8 cellular contexts compared by ENCODE assay signal in the genomic region with DNA sequence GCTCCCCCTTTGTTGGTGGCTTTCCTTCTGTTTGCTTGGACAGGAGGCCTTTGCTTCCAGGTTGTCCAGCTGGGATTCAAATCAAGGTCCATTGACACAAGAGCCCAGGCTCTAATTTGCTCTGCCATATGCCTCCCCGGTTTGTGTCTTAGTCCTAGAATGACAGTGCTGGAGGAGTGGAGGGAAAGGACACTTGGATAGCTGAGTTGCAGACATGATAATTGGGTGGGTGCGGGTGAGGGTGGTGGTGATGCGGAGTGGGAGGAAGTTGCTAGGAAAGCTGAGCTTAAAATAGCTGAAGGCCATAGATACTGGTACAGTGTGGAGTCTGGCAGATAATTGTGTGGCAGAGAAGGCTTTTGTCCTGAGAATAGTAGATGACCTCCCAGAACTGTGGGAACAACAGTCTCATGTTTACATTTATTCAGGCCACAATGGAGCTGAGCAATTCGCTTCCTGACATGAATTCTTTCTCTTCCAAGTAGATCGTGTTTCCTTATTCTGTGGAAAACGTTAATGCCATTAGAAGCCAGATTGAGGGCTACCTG. TPM values are rescaled to one million over a fixed set of nuclear protein-coding genes. Genes with fewer than 3 reads are reported as not detected.
DNase-seq lines count a peak whose midpoint lies in the region; ATAC-seq, FAIRE-seq and TF ChIP-seq lines count a peak whose summit lies in the region.

No MANE protein-coding gene starts in this region.

- POLR2A ChIA-PET in PC-9 (lab: Charles Lee; ENCODE audit: unreplicated experiment) = no interaction called here

- no peaks in the 10 kb centered on the region for H3F3A ChIP-seq in PC-9 (ENCODE audit: insufficient read depth, low read depth)

- intact Hi-C loops in PC-9 (cut with micrococcal nuclease; ENCODE audit: unreplicated experiment) = no loop called here

- H3K9me2 ChIP-seq in PC-9 (ENCODE audit: insufficient read depth) = no peaks in the 10 kb centered on the region

- peaks cover 7% of the 10 kb centered on the region; the same call in 1 of the 2 replicates for H3K36me3 ChIP-seq in PC-9 (ENCODE audit: low read depth)

- H4K20me1 ChIP-seq in PC-9 (ENCODE audit: insufficient read depth) = peaks cover 5% of the 10 kb centered on the region; the same call in 1 of the 2 replicates

- peak overlapping the region; percentile 74 for H3K27ac Mint-ChIP-seq in progenitor cell of endocrine pancreas

- TF ChIP-seq CTCF in progenitor cell of endocrine pancreas (IDR thresholded peaks at IDR 0.05; ENCODE audit: unreplicated experiment) (no peak), PC-9 (conservative IDR thresholded peaks at IDR 0.05) (no peak)

- H3K9me3 ChIP-seq in PC-9 (ENCODE audit: insufficient read depth, low read depth) = peaks cover 14% of the 10 kb centered on the region; the same call in 1 of the 2 replicates

- H2AFZ ChIP-seq in PC-9 = no peak overlapping the region

- peaks cover 13% of the 10 kb centered on the region for H3K9me3 Mint-ChIP-seq in progenitor cell of endocrine pancreas (ENCODE audit: low read depth)

- H3K4me3 ChIP-seq in PC-9 = no peak overlapping the region

- no peak overlapping the region for H3K27ac ChIP-seq in PC-9

- no peak overlapping the region for H3K4me3 Mint-ChIP-seq in progenitor cell of endocrine pancreas (ENCODE audit: low read depth)

- no peaks in the 10 kb centered on the region for H3K27me3 ChIP-seq in PC-9 (ENCODE audit: insufficient read depth, low read depth)

- H3K4me1 ChIP-seq in PC-9 (replicated peaks; ENCODE audit: insufficient read depth) = no peaks in the 10 kb centered on the region

- ATAC-seq in GM21529 (IDR thresholded peaks at IDR 0.05; ENCODE audit: unreplicated experiment) (no peak), HG03520 (IDR thresholded peaks at IDR 0.05; ENCODE audit: unreplicated experiment) (no peak)

- peaks cover 27% of the 10 kb centered on the region for H3K36me3 Mint-ChIP-seq in progenitor cell of endocrine pancreas (ENCODE audit: insufficient read depth)

- CTCF ChIA-PET in PC-9 (lab: Charles Lee) = no interaction called here

- H3K27me3 Mint-ChIP-seq in progenitor cell of endocrine pancreas = no peaks in the 10 kb centered on the region

- BruUV-seq in PC-9 (replicated peaks; lab: Mats Ljungman, UMichigan) = no TSS peak

- peaks cover 6% of the 10 kb centered on the region; the same call in 1 of the 2 replicates for H3K79me2 ChIP-seq in PC-9 (ENCODE audit: low read depth)

- H3K4me1 Mint-ChIP-seq in progenitor cell of endocrine pancreas (ENCODE audit: low read depth) = peaks cover 45% of the 10 kb centered on the region

- DNase-seq in HTR-8/SVneo (ENCODE audit: insufficient read length, low spot score) (no peak), RPMI7951 (ENCODE audit: low read depth) (peak; percentile 41), foreskin melanocyte (peak; percentile 39), progenitor cell of endocrine pancreas (ENCODE audit: low spot score, unreplicated experiment) (no peak), hepatic stellate cell (ENCODE audit: low spot score) (no peak), PC-9 (no peak)

- no peak overlapping the region for H3K4me2 ChIP-seq in PC-9

- FAIRE-seq in HTR-8/SVneo (lab: Jason Lieb, UNC) = peak; percentile 67

RNA-seq across cellular contexts. Expression of a gene that starts 23.8 kb away (rescaled TPM):
- total RNA-seq in RPMI7951 (2014; rRNA removed; shearing (Covaris generic)) = 13.5 and 24.9 TPM in 2 replicates
- total RNA-seq in progenitor cell of endocrine pancreas (90.8 and 98.3 TPM in 2 replicates), PC-9 (2021) (66.0 and 83.1 TPM in 2 replicates)

Comparison
In these comparisons a context has a peak if more than half of its experiments do, and no peak if none do; other contexts are left out.
1. DNase-seq: peak in RPMI7951 (single experiment) and foreskin melanocyte (single experiment); none in HTR-8/SVneo (single experiment), progenitor cell of endocrine pancreas (single experiment), hepatic stellate cell (single experiment) and PC-9 (0 of 2).